In the genomic region with DNA sequence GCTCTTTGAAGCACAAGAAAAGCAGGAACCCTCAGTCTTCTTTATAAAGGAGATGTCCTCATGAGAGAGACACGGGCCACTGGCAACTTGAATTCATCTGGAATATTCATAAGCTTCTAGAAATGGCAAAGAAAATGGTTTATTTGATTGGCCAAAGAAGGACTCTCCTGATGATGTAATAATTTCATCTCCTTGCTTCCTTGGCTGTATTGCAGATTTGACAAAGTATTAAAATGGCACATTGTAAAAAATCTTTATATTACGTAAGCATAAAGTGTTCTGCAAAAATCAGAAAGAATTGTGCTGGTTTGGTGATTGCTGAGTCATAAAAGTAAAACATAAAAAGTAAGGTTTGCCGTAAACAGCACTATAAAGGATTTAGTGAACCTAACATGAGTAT, we compare ENCODE assay signal across 11 cellular contexts.
DNase-seq lines count a peak whose midpoint lies in the region; ATAC-seq and TF ChIP-seq lines count a peak whose summit lies in the region.
"Had no signal": no experiment of that assay in that cellular context is flagged by ENCODE, and none has a peak within 500 bp of the region (broad histone marks: within the 10 kb centered on the region; RNA-seq: fewer than 3 reads in every experiment).

No MANE protein-coding gene starts in this region.

- no peak overlapping the region for H3K27ac Mint-ChIP-seq in GM23338

- peaks cover 2% of the 10 kb centered on the region for H3K27me3 Mint-ChIP-seq in GM23338 (ENCODE audit: insufficient read depth, low read depth, poor library complexity)

- ATAC-seq in GM23338 (no peak), HG03097 (IDR thresholded peaks at IDR 0.05; ENCODE audit: low FRiP score, unreplicated experiment) (no peak), HG03457 (IDR thresholded peaks at IDR 0.05; ENCODE audit: unreplicated experiment) (no peak)

- H3K4me1 ChIP-seq in A673 (ENCODE audit: insufficient read depth, low read length, poor library complexity, severe bottlenecking) (peaks cover 31% of the 10 kb centered on the region), GM23338 (ENCODE audit: insufficient read depth) (peaks cover 5% of the 10 kb centered on the region), PC-9 (replicated peaks; ENCODE audit: insufficient read depth) (peaks cover 23% of the 10 kb centered on the region)
- H3K4me1 ChIP-seq: BE2C had no signal

- no peaks in the 10 kb centered on the region for H3K79me2 ChIP-seq in GM23338 (replicated peaks; ENCODE audit: insufficient read depth)
- H3K79me2 ChIP-seq in PC-9 (ENCODE audit: low read depth): no peaks in the 10 kb centered on the region

- TF ChIP-seq CTCF in A673 (conservative IDR thresholded peaks at IDR 0.05; ENCODE audit: low read depth, low read length): no peak
- no peak for TF ChIP-seq CTCF in GM23338 (conservative IDR thresholded peaks at IDR 0.05; ENCODE audit: low read depth in 2 of 2)
- no peak for TF ChIP-seq CTCF in PC-9 (conservative IDR thresholded peaks at IDR 0.05)

- H3K36me3 ChIP-seq in A673 (ENCODE audit: insufficient read depth, low read length, poor library complexity, severe bottlenecking) (no peaks in the 10 kb centered on the region), GM23338 (ENCODE audit: insufficient read depth) (no peaks in the 10 kb centered on the region), PC-9 (ENCODE audit: low read depth) (no peaks in the 10 kb centered on the region)
- H3K36me3 ChIP-seq: BE2C had no signal

- H3F3A ChIP-seq in GM23338 (replicated peaks; ENCODE audit: low read depth): no peaks in the 10 kb centered on the region
- H3F3A ChIP-seq in PC-9 (ENCODE audit: insufficient read depth, low read depth): peaks cover 23% of the 10 kb centered on the region

- CTCF ChIA-PET in A673 (lab: Charles Lee): no interaction called here
- CTCF ChIA-PET in PC-9 (lab: Charles Lee): no interaction called here

- no peaks in the 10 kb centered on the region for H3K9me3 ChIP-seq in A673 (ENCODE audit: low read depth, low read length, poor library complexity, severe bottlenecking)
- no peaks in the 10 kb centered on the region for H3K9me3 ChIP-seq in PC-9 (ENCODE audit: insufficient read depth, low read depth)
- H3K9me3 ChIP-seq: BE2C, Caco-2 had no signal

- H3K4me2 ChIP-seq in GM23338: no peak overlapping the region
- no peak overlapping the region for H3K4me2 ChIP-seq in PC-9

- H3K27ac ChIP-seq in A673 (ENCODE audit: low read depth, low read length, poor library complexity, severe bottlenecking) (peak overlapping the region; percentile 66), GM23338 (ENCODE audit: low read depth) (no peak overlapping the region), PC-9 (peak overlapping the region; percentile 53; the same call in 1 of the 2 replicates), epithelial cell of prostate (peak overlapping the region; percentile 70)

- H3K36me3 Mint-ChIP-seq in GM23338 (ENCODE audit: low read depth): no peaks in the 10 kb centered on the region
- H3K36me3 Mint-ChIP-seq: CD4-positive, alpha-beta memory T cell had no signal

- no peak overlapping the region for H3K4me3 Mint-ChIP-seq in GM23338
- H3K4me3 Mint-ChIP-seq: CD4-positive, alpha-beta memory T cell had no signal

- DNase-seq in A673 (ENCODE audit: low spot score) (no peak), GM23338 (ENCODE audit: low spot score) (no peak), PC-9 (no peak), epithelial cell of prostate (ENCODE audit: low read depth, low spot score) (no peak), NCI-H1092 treated with DMSO at 0.1 percent for 48 hours (lab: John Stamatoyannopoulos, UW) (no peak), NCI-H1436 (lab: John Stamatoyannopoulos, UW) (no peak)
- DNase-seq: BE2C; Caco-2; CD4-positive, alpha-beta memory T cell had no signal

- H2AFZ ChIP-seq in GM23338 (peak overlapping the region; percentile 84; the same call in 1 of the 2 replicates), PC-9 (no peak overlapping the region)

- POLR2A ChIA-PET in A673 (lab: Charles Lee; ENCODE audit: low non-redundant PET): no interaction called here
- POLR2A ChIA-PET in PC-9 (lab: Charles Lee; ENCODE audit: unreplicated experiment): interaction anchor here (0.6 kb wide), 1 partner anchor 286 kb away, joined by 3 read pairs; no protein-coding TSS in a partner anchor

- H3K4me1 Mint-ChIP-seq in GM23338: peaks cover 9% of the 10 kb centered on the region

- H4K20me1 ChIP-seq in GM23338 (replicated peaks; ENCODE audit: insufficient read depth) (no peaks in the 10 kb centered on the region), PC-9 (ENCODE audit: insufficient read depth) (no peaks in the 10 kb centered on the region)

- H3K9me2 ChIP-seq in GM23338 (ENCODE audit: insufficient read depth) (0 out of 2 replicates have a peak, but pooled peaks cover 7% of the 10 kb centered on the region), PC-9 (ENCODE audit: insufficient read depth) (no peaks in the 10 kb centered on the region)

- intact Hi-C loops in A673 (cut with micrococcal nuclease; ENCODE audit: unreplicated experiment): no loop called here
- intact Hi-C loops in PC-9 (cut with micrococcal nuclease; ENCODE audit: unreplicated experiment): no loop called here

- H3K4me3 ChIP-seq in A673 (ENCODE audit: low read depth, low read length, poor library complexity, severe bottlenecking): no peak overlapping the region
- no peak overlapping the region for H3K4me3 ChIP-seq in GM23338
- no peak overlapping the region for H3K4me3 ChIP-seq in PC-9

- no peaks in the 10 kb centered on the region for H3K9me3 Mint-ChIP-seq in GM23338

- no TSS peak for BruUV-seq in A673 (replicated peaks; lab: Mats Ljungman, UMichigan)
- no TSS peak for BruUV-seq in PC-9 (replicated peaks; lab: Mats Ljungman, UMichigan)

- no peaks in the 10 kb centered on the region for H3K27me3 ChIP-seq in A673 (replicated peaks; ENCODE audit: insufficient read depth, low read depth, low read length, poor library complexity)
- H3K27me3 ChIP-seq in GM23338 (ENCODE audit: insufficient read depth): no peaks in the 10 kb centered on the region
- H3K27me3 ChIP-seq in PC-9 (ENCODE audit: insufficient read depth, low read depth): no peaks in the 10 kb centered on the region

TF ChIP-seq in GM23338, 12 proteins besides CTCF, POLR2A, EP300 and RAD21 (continues in another document):
- TF ChIP-seq, protein P1, sequence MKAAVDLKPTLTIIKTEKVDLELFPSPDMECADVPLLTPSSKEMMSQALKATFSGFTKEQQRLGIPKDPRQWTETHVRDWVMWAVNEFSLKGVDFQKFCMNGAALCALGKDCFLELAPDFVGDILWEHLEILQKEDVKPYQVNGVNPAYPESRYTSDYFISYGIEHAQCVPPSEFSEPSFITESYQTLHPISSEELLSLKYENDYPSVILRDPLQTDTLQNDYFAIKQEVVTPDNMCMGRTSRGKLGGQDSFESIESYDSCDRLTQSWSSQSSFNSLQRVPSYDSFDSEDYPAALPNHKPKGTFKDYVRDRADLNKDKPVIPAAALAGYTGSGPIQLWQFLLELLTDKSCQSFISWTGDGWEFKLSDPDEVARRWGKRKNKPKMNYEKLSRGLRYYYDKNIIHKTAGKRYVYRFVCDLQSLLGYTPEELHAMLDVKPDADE (IDR thresholded peaks at IDR 0.05): no peak
- TF ChIP-seq STAT1 (IDR thresholded peaks at IDR 0.05; ENCODE audit: unreplicated experiment) (no peak), ZNF331 (CRISPR knock-in tag; IDR thresholded peaks at IDR 0.05; ENCODE audit: low read depth) (no peak), POLR2AphosphoS5 (IDR thresholded peaks at IDR 0.05; ENCODE audit: low read depth) (no peak), CREB1 (CRISPR knock-in tag; IDR thresholded peaks at IDR 0.05; ENCODE audit: low read depth) (no peak), JUNB (IDR thresholded peaks at IDR 0.05; ENCODE audit: unreplicated experiment) (no peak), NANOG (IDR thresholded peaks at IDR 0.05; ENCODE audit: borderline replicate concordance) (no peak), EZH2phosphoT487 (IDR thresholded peaks at IDR 0.05; ENCODE audit: unreplicated experiment) (no peak)
- TF ChIP-seq, protein P2, sequence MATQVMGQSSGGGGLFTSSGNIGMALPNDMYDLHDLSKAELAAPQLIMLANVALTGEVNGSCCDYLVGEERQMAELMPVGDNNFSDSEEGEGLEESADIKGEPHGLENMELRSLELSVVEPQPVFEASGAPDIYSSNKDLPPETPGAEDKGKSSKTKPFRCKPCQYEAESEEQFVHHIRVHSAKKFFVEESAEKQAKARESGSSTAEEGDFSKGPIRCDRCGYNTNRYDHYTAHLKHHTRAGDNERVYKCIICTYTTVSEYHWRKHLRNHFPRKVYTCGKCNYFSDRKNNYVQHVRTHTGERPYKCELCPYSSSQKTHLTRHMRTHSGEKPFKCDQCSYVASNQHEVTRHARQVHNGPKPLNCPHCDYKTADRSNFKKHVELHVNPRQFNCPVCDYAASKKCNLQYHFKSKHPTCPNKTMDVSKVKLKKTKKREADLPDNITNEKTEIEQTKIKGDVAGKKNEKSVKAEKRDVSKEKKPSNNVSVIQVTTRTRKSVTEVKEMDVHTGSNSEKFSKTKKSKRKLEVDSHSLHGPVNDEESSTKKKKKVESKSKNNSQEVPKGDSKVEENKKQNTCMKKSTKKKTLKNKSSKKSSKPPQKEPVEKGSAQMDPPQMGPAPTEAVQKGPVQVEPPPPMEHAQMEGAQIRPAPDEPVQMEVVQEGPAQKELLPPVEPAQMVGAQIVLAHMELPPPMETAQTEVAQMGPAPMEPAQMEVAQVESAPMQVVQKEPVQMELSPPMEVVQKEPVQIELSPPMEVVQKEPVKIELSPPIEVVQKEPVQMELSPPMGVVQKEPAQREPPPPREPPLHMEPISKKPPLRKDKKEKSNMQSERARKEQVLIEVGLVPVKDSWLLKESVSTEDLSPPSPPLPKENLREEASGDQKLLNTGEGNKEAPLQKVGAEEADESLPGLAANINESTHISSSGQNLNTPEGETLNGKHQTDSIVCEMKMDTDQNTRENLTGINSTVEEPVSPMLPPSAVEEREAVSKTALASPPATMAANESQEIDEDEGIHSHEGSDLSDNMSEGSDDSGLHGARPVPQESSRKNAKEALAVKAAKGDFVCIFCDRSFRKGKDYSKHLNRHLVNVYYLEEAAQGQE (IDR thresholded peaks at IDR 0.05; ENCODE audit: unreplicated experiment): no peak
